ENCODE assay signal across 8 cellular contexts in the genomic region with DNA sequence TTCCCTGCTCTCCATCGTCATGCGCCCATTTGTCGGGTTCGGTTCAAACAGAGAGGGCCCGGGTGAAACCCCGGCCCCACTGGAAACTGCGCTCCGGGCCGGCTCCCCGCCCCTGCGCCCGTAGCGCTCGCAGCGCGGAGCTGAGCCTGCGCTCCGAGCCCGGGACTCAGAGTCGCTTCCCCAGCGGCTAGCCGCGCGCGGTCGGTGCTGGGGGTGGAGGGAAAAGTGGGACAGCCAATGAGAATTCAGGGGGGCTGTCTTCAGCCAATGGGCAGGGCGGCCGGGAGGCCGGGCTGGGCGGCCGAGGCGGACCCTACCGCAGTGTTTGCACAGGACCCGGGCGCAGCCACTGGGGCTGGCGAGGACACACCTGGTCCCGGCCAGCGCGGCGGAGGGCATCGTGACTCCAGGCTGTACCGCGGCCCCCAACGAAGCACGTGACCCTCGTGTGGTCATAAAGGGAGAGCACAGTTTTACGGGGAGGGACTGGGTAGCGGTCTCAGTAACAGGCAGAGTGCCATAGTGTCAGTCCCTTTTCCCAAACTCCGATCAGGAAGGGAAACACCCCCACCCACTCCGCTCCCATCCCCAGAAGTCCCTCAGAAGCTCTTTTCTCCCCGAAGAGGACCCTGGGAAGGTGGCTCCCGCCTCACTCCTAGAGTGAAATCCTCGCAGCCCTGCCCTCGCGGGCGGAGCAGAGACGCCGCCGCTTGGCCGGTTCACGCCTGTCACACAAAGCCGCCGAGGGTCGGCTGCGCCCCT. TPM values are rescaled to one million over a fixed set of nuclear protein-coding genes. Genes with fewer than 3 reads are reported as not detected.
DNase-seq lines count a peak whose midpoint lies in the region; ATAC-seq and TF ChIP-seq lines count a peak whose summit lies in the region.

A gene (minus strand): TSS at position 174 of the 762 bp plus-strand sequence. CDS start 153 bp downstream, at position 21.

- H3K36me3 ChIP-seq in CD4-positive, CD25-positive, alpha-beta regulatory T cell (ENCODE audit: control insufficient read depth, insufficient read depth, low read length): no peaks in the 10 kb centered on the region
- H3K36me3 ChIP-seq in lower lobe of right lung: no peaks in the 10 kb centered on the region

- no peaks in the 10 kb centered on the region for H3K36me3 Mint-ChIP-seq in CD4-positive, CD25-positive, alpha-beta regulatory T cell
- H3K36me3 Mint-ChIP-seq in activated CD4-positive, alpha-beta memory T cell treated with anti-CD3 and anti-CD28 coated beads for 36 hours: no peaks in the 10 kb centered on the region

- H3K27me3 Mint-ChIP-seq in CD4-positive, CD25-positive, alpha-beta regulatory T cell: peaks cover 40% of the 10 kb centered on the region
- peaks cover 28% of the 10 kb centered on the region for H3K27me3 Mint-ChIP-seq in activated CD4-positive, alpha-beta memory T cell treated with anti-CD3 and anti-CD28 coated beads for 36 hours

- DNase-seq in CD4-positive, CD25-positive, alpha-beta regulatory T cell: peak; percentile 31 to 80 (median 45)
- peak; percentile 90 for DNase-seq in NCI-H526 treated with DMSO at 0.1 percent for 48 hours (lab: John Stamatoyannopoulos, UW)
- peak; percentile 88 for DNase-seq in activated CD4-positive, alpha-beta memory T cell treated with anti-CD3 and anti-CD28 coated beads for 36 hours
- DNase-seq in dorsolateral prefrontal cortex: peak; percentile 81 to 95 (median 92)
- peak; percentile 92 for DNase-seq in lower lobe of right lung
- DNase-seq in stimulated activated CD4-positive, alpha-beta T cell treated with anti-CD3 and anti-CD28 coated beads, TNF-alpha, amount 100 ng/mL, for 1 hour (ENCODE audit: low read depth in 3 of 3, low spot score in 1 of 3): peak in 2 of 3 donors; percentile 29 to 54

- H3K4me1 Mint-ChIP-seq in CD4-positive, CD25-positive, alpha-beta regulatory T cell: peaks cover 0 to 25% (median 14%) of the 10 kb centered on the region in 4 donors
- peaks cover 11% of the 10 kb centered on the region for H3K4me1 Mint-ChIP-seq in activated CD4-positive, alpha-beta memory T cell treated with anti-CD3 and anti-CD28 coated beads for 36 hours (ENCODE audit: low read depth)

- ATAC-seq in CD4-positive, CD25-positive, alpha-beta regulatory T cell (ENCODE audit: low read depth in 2 of 2): peak; percentile 61 to 63
- ATAC-seq in GM19351 (IDR thresholded peaks at IDR 0.05; ENCODE audit: unreplicated experiment) (peak; percentile 82), HG03469 (IDR thresholded peaks at IDR 0.05; ENCODE audit: unreplicated experiment) (peak; percentile 65), lower lobe of right lung (peak; percentile 94)

- H3K4me3 Mint-ChIP-seq in CD4-positive, CD25-positive, alpha-beta regulatory T cell: peak within 1 kb of the TSS; percentile 75 to 91 (median 90)
- H3K4me3 Mint-ChIP-seq in activated CD4-positive, alpha-beta memory T cell treated with anti-CD3 and anti-CD28 coated beads for 36 hours: peak within 1 kb of the TSS; percentile 84

- CTCF ChIA-PET in activated CD4-positive, alpha-beta memory T cell treated with anti-CD3 and anti-CD28 coated beads for 36 hours (lab: Charles Lee): interaction anchor here (0.6 to 6.7 kb wide), 13 partner anchors 9 to 524 kb away, joined by 3 to 68 read pairs (median 3); no protein-coding TSS in a partner anchor

- no peaks in the 10 kb centered on the region for H3K9me3 ChIP-seq in CD4-positive, CD25-positive, alpha-beta regulatory T cell (ENCODE audit: control insufficient read depth in 2 of 2, low read length in 2 of 2)
- no peaks in the 10 kb centered on the region for H3K9me3 ChIP-seq in lower lobe of right lung

- peak within 1 kb of the TSS; percentile 62 for H3K4me3 ChIP-seq in CD4-positive, CD25-positive, alpha-beta regulatory T cell (ENCODE audit: low read depth, low read length)
- H3K4me3 ChIP-seq in dorsolateral prefrontal cortex (peak within 1 kb of the TSS; percentile 52 to 87 (median 75)), lower lobe of right lung (peak within 1 kb of the TSS; percentile 77)

- POLR2A ChIA-PET in activated CD4-positive, alpha-beta memory T cell treated with anti-CD3 and anti-CD28 coated beads for 36 hours (lab: Charles Lee): interaction anchor here (1.0 to 2.9 kb wide), 5 partner anchors 15 to 231 kb away, joined by 3 to 12 read pairs (median 3); a partner anchor contains a TSS

- intact Hi-C loops in activated CD4-positive, alpha-beta memory T cell treated with anti-CD3 and anti-CD28 coated beads for 36 hours (cut with micrococcal nuclease): loop anchor here (1.0 to 5.0 kb wide), 3 partner anchors 16 to 137 kb away; a partner anchor contains a TSS
- intact Hi-C loops in dorsolateral prefrontal cortex (cut with DNase I): loop anchor here (1.0 kb wide), 1 partner anchor 16 kb away; a partner anchor contains a TSS
- intact Hi-C loops in lower lobe of right lung (cut with DNase I): no loop called here

- no peak within 1 kb of the TSS for H3K27ac ChIP-seq in CD4-positive, CD25-positive, alpha-beta regulatory T cell (ENCODE audit: insufficient read depth, low read length, poor library complexity, severe bottlenecking)
- peak within 1 kb of the TSS; percentile 56 to 96 (median 91) for H3K27ac ChIP-seq in dorsolateral prefrontal cortex
- H3K27ac ChIP-seq in lower lobe of right lung: peak within 1 kb of the TSS; percentile 90

- H3K27me3 ChIP-seq in CD4-positive, CD25-positive, alpha-beta regulatory T cell (ENCODE audit: control insufficient read depth, insufficient read depth, low read length): peaks cover 25% of the 10 kb centered on the region
- H3K27me3 ChIP-seq in dorsolateral prefrontal cortex: no peaks in the 10 kb centered on the region
- no peaks in the 10 kb centered on the region for H3K27me3 ChIP-seq in lower lobe of right lung (ENCODE audit: low read depth)

- peaks cover 31% of the 10 kb centered on the region for H3K4me1 ChIP-seq in CD4-positive, CD25-positive, alpha-beta regulatory T cell (ENCODE audit: control insufficient read depth, insufficient read depth, low read length, poor library complexity, severe bottlenecking)
- H3K4me1 ChIP-seq in lower lobe of right lung: peaks cover 39% of the 10 kb centered on the region

- peaks cover 0 to 2% (median 0%) of the 10 kb centered on the region in 7 donors for H3K9me3 Mint-ChIP-seq in CD4-positive, CD25-positive, alpha-beta regulatory T cell
- H3K9me3 Mint-ChIP-seq in activated CD4-positive, alpha-beta memory T cell treated with anti-CD3 and anti-CD28 coated beads for 36 hours: no peaks in the 10 kb centered on the region

- TF ChIP-seq CTCF in dorsolateral prefrontal cortex (IDR thresholded peaks at IDR 0.05 in 54 of 56, conservative IDR thresholded peaks at IDR 0.05 in 2 of 56; ENCODE audit: low read depth in 1 of 56, partially characterized antibody in 56 of 56): peak in 20 of 56 donors; percentile 1 to 44 (median 14)
- TF ChIP-seq CTCF in lower lobe of right lung (IDR thresholded peaks at IDR 0.05): no peak

- peak within 1 kb of the TSS in 1 of 3 donors; percentile 65 for H3K27ac Mint-ChIP-seq in CD4-positive, CD25-positive, alpha-beta regulatory T cell
- H3K27ac Mint-ChIP-seq in activated CD4-positive, alpha-beta memory T cell treated with anti-CD3 and anti-CD28 coated beads for 36 hours: no peak within 1 kb of the TSS

RNA-seq across cellular contexts. Expression of the gene that starts here (rescaled TPM):
- total RNA-seq in CD4-positive, CD25-positive, alpha-beta regulatory T cell: not detected
- polyA plus RNA-seq in CD4-positive, CD25-positive, alpha-beta regulatory T cell: under 1 TPM in 1 of 4 donors, not detected in 3; 0.31 TPM
- 1 to 10 TPM; 1.4 to 2.3 TPM for total RNA-seq in activated CD4-positive, alpha-beta memory T cell treated with anti-CD3 and anti-CD28 coated beads for 36 hours
- 10 to 100 TPM; 14.0 to 81.6 (median 44.7) TPM for total RNA-seq in dorsolateral prefrontal cortex
- total RNA-seq in lower lobe of right lung: 14.7 TPM

Comparison
In these comparisons a context has a peak if more than half of its experiments do, and no peak if none do; other contexts are left out.
1. Peak in DNase-seq, ATAC-seq and H3K4me3 ChIP-seq in CD4-positive, CD25-positive, alpha-beta regulatory T cell; RNA of the gene not detected or under 1 TPM.
2. DNase-seq: peak in every context shown above with its lines; median percentile 92 in lower lobe of right lung; 92 in dorsolateral prefrontal cortex; 90 in NCI-H526 treated with DMSO at 0.1 percent for 48 hours; 88 in activated CD4-positive, alpha-beta memory T cell treated with anti-CD3 and anti-CD28 coated beads for 36 hours; 45 in CD4-positive, CD25-positive, alpha-beta regulatory T cell; 42 in stimulated activated CD4-positive, alpha-beta T cell treated with anti-CD3 and anti-CD28 coated beads, TNF-alpha, amount 100 ng/mL, for 1 hour.